8 cellular contexts compared by ENCODE assay signal in genomic region chr16:72561-73537, GRCh38. TPM values are rescaled to one million over a fixed set of nuclear protein-coding genes. Genes with fewer than 3 reads are reported as not detected.
A peak's percentile ranks its signal among the peaks of the same experiment; 100 is the strongest.
DNase-seq lines count a peak whose midpoint lies in the region; ATAC-seq and TF ChIP-seq lines count a peak whose summit lies in the region.

RHBDF1 (minus strand) TSS chr16:72631; CDS start chr16:65015, 7,616 bp downstream.

- WGBS in esophagus muscularis mucosa = 49% methylated on average over 12 of the region's 62 CpGs

- peaks cover 36% of the 10 kb centered on the region for H3K27me3 Mint-ChIP-seq in activated CD4-positive, alpha-beta T cell treated with anti-CD3 and anti-CD28 coated beads, Interleukin-2, amount 10 ng/mL, durations not matched to agents 24 days and 14 days
- peaks cover 44% of the 10 kb centered on the region for H3K27me3 Mint-ChIP-seq in T-helper 17 cell

- H3K9me3 ChIP-seq in T-helper 17 cell (ENCODE audit: control insufficient read depth, low read length, poor library complexity, severe bottlenecking) = no peaks in the 10 kb centered on the region
- no peaks in the 10 kb centered on the region for H3K9me3 ChIP-seq in esophagus muscularis mucosa
- no peaks in the 10 kb centered on the region for H3K9me3 ChIP-seq in muscle layer of duodenum (ENCODE audit: control insufficient read depth in 1 of 2, low read length in 2 of 2)

- no peaks in the 10 kb centered on the region for H3K9me3 Mint-ChIP-seq in activated CD4-positive, alpha-beta T cell treated with anti-CD3 and anti-CD28 coated beads, Interleukin-2, amount 10 ng/mL, durations not matched to agents 24 days and 14 days

- peak; percentile 42 for ATAC-seq in T-helper 17 cell
- no peak for ATAC-seq in GM19452 (IDR thresholded peaks at IDR 0.05; ENCODE audit: unreplicated experiment)
- no peak for ATAC-seq in HG03095 (IDR thresholded peaks at IDR 0.05; ENCODE audit: unreplicated experiment)

- H3K36me3 Mint-ChIP-seq in activated CD4-positive, alpha-beta T cell treated with anti-CD3 and anti-CD28 coated beads, Interleukin-2, amount 10 ng/mL, durations not matched to agents 24 days and 14 days (ENCODE audit: low read depth) = no peaks in the 10 kb centered on the region
- peaks cover 3% of the 10 kb centered on the region for H3K36me3 Mint-ChIP-seq in T-helper 17 cell (ENCODE audit: low read depth)

- H3K27me3 ChIP-seq in esophagus muscularis mucosa = no peaks in the 10 kb centered on the region
- H3K27me3 ChIP-seq in muscle layer of duodenum (ENCODE audit: low read depth, low read length) = no peaks in the 10 kb centered on the region

- no peak for TF ChIP-seq CTCF in esophagus muscularis mucosa (IDR thresholded peaks at IDR 0.05)

- intact Hi-C loops in activated CD4-positive, alpha-beta T cell treated with anti-CD3 and anti-CD28 coated beads, Interleukin-2, amount 10 ng/mL, durations not matched to agents 24 days and 14 days (cut with micrococcal nuclease) = no loop called here
- intact Hi-C loops in esophagus muscularis mucosa (cut with DNase I) = no loop called here

- H3K27ac ChIP-seq in esophagus muscularis mucosa (replicated peaks in 1 of 4) = peak within 1 kb of the TSS; percentile 94 to 97 (median 96)
- H3K27ac ChIP-seq in muscle layer of duodenum (ENCODE audit: low read length) = peak within 1 kb of the TSS; percentile 23

- no peak within 1 kb of the TSS for H3K27ac Mint-ChIP-seq in activated CD4-positive, alpha-beta T cell treated with anti-CD3 and anti-CD28 coated beads, Interleukin-2, amount 10 ng/mL, durations not matched to agents 24 days and 14 days
- no peak within 1 kb of the TSS for H3K27ac Mint-ChIP-seq in T-helper 17 cell

- peaks cover 85 to 96% (median 93%) of the 10 kb centered on the region in 4 donors for H3K4me1 ChIP-seq in esophagus muscularis mucosa
- peaks cover 7 to 63% of the 10 kb centered on the region in 2 donors for H3K4me1 ChIP-seq in muscle layer of duodenum (ENCODE audit: control insufficient read depth in 1 of 2, insufficient read depth in 2 of 2, low read length in 2 of 2)

- peak within 1 kb of the TSS; percentile 47 for H3K4me3 Mint-ChIP-seq in activated CD4-positive, alpha-beta T cell treated with anti-CD3 and anti-CD28 coated beads, Interleukin-2, amount 10 ng/mL, durations not matched to agents 24 days and 14 days
- H3K4me3 Mint-ChIP-seq in T-helper 17 cell = peak within 1 kb of the TSS; percentile 80

- no peaks in the 10 kb centered on the region for H3K36me3 ChIP-seq in esophagus muscularis mucosa
- no peaks in the 10 kb centered on the region for H3K36me3 ChIP-seq in muscle layer of duodenum (ENCODE audit: control insufficient read depth in 1 of 2, insufficient read depth in 2 of 2, low read length in 2 of 2)

- H3K4me1 Mint-ChIP-seq in activated CD4-positive, alpha-beta T cell treated with anti-CD3 and anti-CD28 coated beads, Interleukin-2, amount 10 ng/mL, durations not matched to agents 24 days and 14 days = peaks cover 19% of the 10 kb centered on the region
- H3K4me1 Mint-ChIP-seq in T-helper 17 cell = peaks cover 17% of the 10 kb centered on the region

- no peak for TF ChIP-seq EP300 in esophagus muscularis mucosa (IDR thresholded peaks at IDR 0.05)

- peak; percentile 66 for DNase-seq in activated CD4-positive, alpha-beta T cell treated with anti-CD3 and anti-CD28 coated beads, Interleukin-2, amount 10 ng/mL, durations not matched to agents 24 days and 14 days
- no peak for DNase-seq in activated CD4-positive, alpha-beta T cell treated with anti-CD3 and anti-CD28 coated beads, Interleukin-2, amount 50 U/mL, for 48 hours
- DNase-seq in T-helper 17 cell (no peak), esophagus muscularis mucosa (ENCODE audit: extremely low spot score) (no peak), pons (ENCODE audit: low spot score) (no peak)

- no peak for TF ChIP-seq POLR2A in esophagus muscularis mucosa (IDR thresholded peaks at IDR 0.05; ENCODE audit: low read depth)

- H3K4me3 ChIP-seq in esophagus muscularis mucosa = peak within 1 kb of the TSS; percentile 78 to 92 (median 89)
- peak within 1 kb of the TSS; percentile 66 to 69 for H3K4me3 ChIP-seq in muscle layer of duodenum (ENCODE audit: low read depth in 1 of 2, low read length in 2 of 2)

RNA-seq across cellular contexts. Expression of gene RHBDF1, which starts in this region (rescaled TPM):
- 0.26 and 0.76 TPM in 2 replicates for total RNA-seq in activated CD4-positive, alpha-beta T cell treated with anti-CD3 and anti-CD28 coated beads, Interleukin-2, amount 10 ng/mL, durations not matched to agents 24 days and 14 days
- under 1 TPM in 1 of 2 donors, not detected in 1; 0.75 TPM for total RNA-seq in T-helper 17 cell
- 10 to 100 TPM; 26.7 to 43.0 (median 30.2) TPM for total RNA-seq in esophagus muscularis mucosa

Comparison
In these comparisons a context has a peak if more than half of its experiments do, and no peak if none do; other contexts are left out.
1. RNA of gene RHBDF1 (total RNA-seq): 26.7 to 43.0 TPM in esophagus muscularis mucosa; 0.75 TPM in T-helper 17 cell and 0.26 to 0.76 TPM in activated CD4-positive, alpha-beta T cell treated with anti-CD3 and anti-CD28 coated beads, Interleukin-2, amount 10 ng/mL, durations not matched to agents 24 days and 14 days; every median in the first group is over 10 times any median in the second.
2. Peak in DNase-seq in activated CD4-positive, alpha-beta T cell treated with anti-CD3 and anti-CD28 coated beads, Interleukin-2, amount 10 ng/mL, durations not matched to agents 24 days and 14 days; RNA of the gene not detected or under 1 TPM.
3. Peak in ATAC-seq in T-helper 17 cell; RNA of the gene not detected or under 1 TPM.